ENCODE assay signal across 8 cellular contexts in the genomic region with DNA sequence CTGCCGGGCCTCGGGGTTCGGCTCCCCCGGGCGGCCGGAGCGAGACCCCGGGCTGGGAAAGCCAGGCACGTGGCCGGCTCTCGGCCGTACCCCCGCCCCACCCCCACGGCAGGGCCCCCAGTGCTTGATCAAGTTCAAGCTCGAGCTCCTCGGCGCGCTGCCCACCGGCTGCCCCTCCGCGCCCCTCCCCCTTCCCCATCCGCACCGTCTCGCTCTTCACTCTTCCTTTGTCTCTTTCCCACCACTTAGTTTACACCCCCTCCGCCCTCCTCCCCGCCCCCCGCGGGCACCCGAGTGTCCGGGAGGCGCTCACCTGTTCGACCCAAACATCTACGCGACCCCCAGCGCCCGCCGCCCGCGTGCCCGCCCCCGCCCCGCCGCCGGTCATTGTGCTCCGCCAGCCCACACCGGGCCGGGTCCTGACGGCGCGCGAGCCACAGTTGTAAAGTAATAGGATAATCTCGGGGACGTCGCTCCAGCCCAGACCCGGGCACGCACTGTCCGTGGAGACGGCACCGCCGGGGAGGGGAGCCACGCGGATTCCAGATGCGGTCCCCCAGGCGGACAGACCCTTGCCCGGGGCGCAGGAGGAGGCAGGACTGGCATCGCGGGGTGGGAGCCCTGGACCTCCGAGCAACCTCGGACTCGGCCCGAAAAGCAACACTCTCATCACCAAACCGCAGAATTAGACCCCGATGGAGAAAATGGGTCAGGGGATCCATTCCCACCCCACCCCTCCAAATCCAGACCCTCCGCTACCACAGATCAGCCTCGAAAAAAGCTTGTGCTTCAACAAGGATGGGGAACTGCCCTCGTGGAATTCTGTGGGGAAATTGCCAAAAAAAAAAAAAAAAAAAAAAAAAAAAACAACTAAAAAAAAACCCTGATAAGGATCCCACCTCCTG.
DNase-seq lines count a peak whose midpoint lies in the region; ATAC-seq and TF ChIP-seq lines count a peak whose summit lies in the region.

No MANE protein-coding gene starts in this region.

- no peaks in the 10 kb centered on the region for H3K36me3 Mint-ChIP-seq in WTC11

- peaks cover 22 to 34% (median 31%) of the 10 kb centered on the region in 11 experiments; a peak in 21 of 22 replicates for H4K20me1 ChIP-seq in BLaER1 treated with 17β-estradiol and CSF1 and Interleukin-3, amounts not matched to agents 10 nM and 100 nM
- H4K20me1 ChIP-seq in KMS-11 (ENCODE audit: insufficient read depth): no peaks in the 10 kb centered on the region

- peak overlapping the region; percentile 94 for H3K27ac Mint-ChIP-seq in WTC11

- H3K9me3 Mint-ChIP-seq in WTC11: peaks cover 9% of the 10 kb centered on the region

- POLR2A ChIA-PET in WTC11 (lab: Charles Lee): interaction anchor here (0.5 to 1.1 kb wide), 5 partner anchors 12 to 159 kb away, joined by 3 to 6 read pairs (median 3); no protein-coding TSS in a partner anchor

- H3K9me3 ChIP-seq in BLaER1 treated with 17β-estradiol and CSF1 and Interleukin-3, amounts not matched to agents 10 nM and 100 nM (replicated peaks in 1 of 11): peaks cover 0 to 7% (median 5%) of the 10 kb centered on the region in 11 experiments; a peak in 11 of 22 replicates
- H3K9me3 ChIP-seq in ectodermal cell (ENCODE audit: control insufficient read depth, low read length) (no peaks in the 10 kb centered on the region), mononuclear cell (ENCODE audit: low read depth, low read length) (no peaks in the 10 kb centered on the region), thymus (ENCODE audit: control insufficient read depth) (no peaks in the 10 kb centered on the region)

- peak; percentile 4 for ATAC-seq in WTC11
- no peak for ATAC-seq in HG03432 (IDR thresholded peaks at IDR 0.05; ENCODE audit: unreplicated experiment)

- peak overlapping the region; percentile 35 to 99 (median 96); a peak in 20 of 22 replicates for H3K27ac ChIP-seq in BLaER1 treated with 17β-estradiol and CSF1 and Interleukin-3, amounts not matched to agents 10 nM and 100 nM
- peak overlapping the region; percentile 92 for H3K27ac ChIP-seq in KMS-11
- peak overlapping the region; percentile 77 for H3K27ac ChIP-seq in ectodermal cell (ENCODE audit: insufficient read depth, low read depth, low read length, poor library complexity, severe bottlenecking)
- peak overlapping the region; percentile 88 for H3K27ac ChIP-seq in thymus (ENCODE audit: low read depth)

- 0% methylated on average over 77 of the region's 77 CpGs for WGBS in ectodermal cell, 2 experiments
- WGBS in thymus: 1% methylated on average over 77 of the region's 77 CpGs

- CTCF ChIA-PET in WTC11 (lab: Charles Lee): interaction anchor here (0.6 to 3.2 kb wide), 13 partner anchors 9 to 294 kb away, joined by 3 to 28 read pairs (median 4); no protein-coding TSS in a partner anchor

- H3K27me3 Mint-ChIP-seq in WTC11 (ENCODE audit: low read depth): peaks cover 24% of the 10 kb centered on the region

- H3K4me1 ChIP-seq in BLaER1 treated with 17β-estradiol and CSF1 and Interleukin-3, amounts not matched to agents 10 nM and 100 nM: peaks cover 39 to 55% (median 45%) of the 10 kb centered on the region in 10 experiments
- H3K4me1 ChIP-seq in KMS-11 (ENCODE audit: low read depth, poor library complexity, severe bottlenecking) (peaks cover 15% of the 10 kb centered on the region), ectodermal cell (ENCODE audit: control insufficient read depth, insufficient read depth, low read length) (peaks cover 18% of the 10 kb centered on the region), mononuclear cell (ENCODE audit: insufficient read depth, low read length) (peaks cover 48% of the 10 kb centered on the region), thymus (ENCODE audit: control insufficient read depth, insufficient read depth, low read length) (peaks cover 15% of the 10 kb centered on the region)

- peak overlapping the region; percentile 72 to 98 (median 94); a peak in 21 of 22 replicates for H3K9ac ChIP-seq in BLaER1 treated with 17β-estradiol and CSF1 and Interleukin-3, amounts not matched to agents 10 nM and 100 nM
- peak overlapping the region; percentile 97 for H3K9ac ChIP-seq in KMS-11

- peak overlapping the region; percentile 50 for H2AFZ ChIP-seq in KMS-11 (ENCODE audit: low read depth)

- H3K4me3 Mint-ChIP-seq in WTC11: peak overlapping the region; percentile 88

- peak; percentile 57 for DNase-seq in WTC11 (ENCODE audit: low spot score)
- DNase-seq in NCI-H1694 (lab: John Stamatoyannopoulos, UW): no peak

- TF ChIP-seq CTCF in KMS-11 (conservative IDR thresholded peaks at IDR 0.05; ENCODE audit: low read depth, low read length) (no peak), WTC11 (IDR thresholded peaks at IDR 0.05) (no peak)

- H3K27me3 ChIP-seq in BLaER1 treated with 17β-estradiol and CSF1 and Interleukin-3, amounts not matched to agents 10 nM and 100 nM: no peaks in the 10 kb centered on the region
- no peaks in the 10 kb centered on the region for H3K27me3 ChIP-seq in KMS-11 (ENCODE audit: insufficient read depth, low read depth)
- H3K27me3 ChIP-seq in ectodermal cell (ENCODE audit: control insufficient read depth, insufficient read depth, low read length, poor library complexity, severe bottlenecking): no peaks in the 10 kb centered on the region
- H3K27me3 ChIP-seq in mononuclear cell (ENCODE audit: insufficient read depth, low read length): no peaks in the 10 kb centered on the region
- no peaks in the 10 kb centered on the region for H3K27me3 ChIP-seq in thymus (ENCODE audit: control insufficient read depth, insufficient read depth)

- H3K4me3 ChIP-seq in BLaER1 treated with 17β-estradiol and CSF1 and Interleukin-3, amounts not matched to agents 10 nM and 100 nM: peak overlapping the region; percentile 68 to 95 (median 85)
- H3K4me3 ChIP-seq in KMS-11 (IDR thresholded peaks at IDR 0.05; ENCODE audit: insufficient read depth, low read depth, low read length) (no peak overlapping the region), ectodermal cell (ENCODE audit: insufficient read depth, low read depth, low read length) (peak overlapping the region; percentile 61), mononuclear cell (ENCODE audit: low read length) (peak overlapping the region; percentile 41), thymus (ENCODE audit: low read length) (peak overlapping the region; percentile 91)

- H3K79me2 ChIP-seq in KMS-11 (ENCODE audit: insufficient read depth, low read depth): no peaks in the 10 kb centered on the region; the same call in 1 of the 2 replicates

- peak overlapping the region; percentile 88 to 100 (median 96) for H3K4me2 ChIP-seq in BLaER1 treated with 17β-estradiol and CSF1 and Interleukin-3, amounts not matched to agents 10 nM and 100 nM
- H3K4me2 ChIP-seq in KMS-11: peak overlapping the region; percentile 45

- H3K4me1 Mint-ChIP-seq in WTC11: peaks cover 35% of the 10 kb centered on the region

- H3K36me3 ChIP-seq in BLaER1 treated with 17β-estradiol and CSF1 and Interleukin-3, amounts not matched to agents 10 nM and 100 nM: peaks cover 0 to 15% (median 6%) of the 10 kb centered on the region in 11 experiments; a peak in 10 of 22 replicates
- no peaks in the 10 kb centered on the region for H3K36me3 ChIP-seq in KMS-11 (ENCODE audit: insufficient read depth)
- H3K36me3 ChIP-seq in ectodermal cell (ENCODE audit: control insufficient read depth, insufficient read depth, low read length): no peaks in the 10 kb centered on the region
- peaks cover 13% of the 10 kb centered on the region for H3K36me3 ChIP-seq in thymus (ENCODE audit: control insufficient read depth, insufficient read depth)

TF ChIP-seq in WTC11, 78 proteins besides CTCF, POLR2A, EP300 and RAD21:
- TF ChIP-seq IRF2 (CRISPR knock-in tag; IDR thresholded peaks at IDR 0.05; ENCODE audit: borderline replicate concordance, low read depth) (no peak), JUN (CRISPR knock-in tag; IDR thresholded peaks at IDR 0.05) (no peak)
- TF ChIP-seq, protein P1, sequence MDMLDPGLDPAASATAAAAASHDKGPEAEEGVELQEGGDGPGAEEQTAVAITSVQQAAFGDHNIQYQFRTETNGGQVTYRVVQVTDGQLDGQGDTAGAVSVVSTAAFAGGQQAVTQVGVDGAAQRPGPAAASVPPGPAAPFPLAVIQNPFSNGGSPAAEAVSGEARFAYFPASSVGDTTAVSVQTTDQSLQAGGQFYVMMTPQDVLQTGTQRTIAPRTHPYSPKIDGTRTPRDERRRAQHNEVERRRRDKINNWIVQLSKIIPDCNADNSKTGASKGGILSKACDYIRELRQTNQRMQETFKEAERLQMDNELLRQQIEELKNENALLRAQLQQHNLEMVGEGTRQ (CRISPR knock-in tag; IDR thresholded peaks at IDR 0.05): peak; percentile 27; the same call in 1 of the 2 replicates
TF ChIP-seq in WTC11: peak in this region for 1.
